23 cellular contexts compared by ENCODE assay signal in genomic region chr9:87008667-87009066, GRCh38.
"Had no signal": no experiment of that assay in that cellular context is flagged by ENCODE, and none has a peak within 500 bp of the region (broad histone marks: within the 10 kb centered on the region; RNA-seq: fewer than 3 reads in every experiment).

No MANE protein-coding gene starts in this region.

- H3K4me1 ChIP-seq: pancreas had no signal

- H3K27ac ChIP-seq: pancreas, tibial artery had no signal

- H3K27me3 ChIP-seq: esophagus muscularis mucosa, pancreas, tibial artery had no signal

- ATAC-seq: activated CD8-positive, alpha-beta T cell treated with anti-CD3 and anti-CD28 coated beads for 36 hours; activated T-helper 17 cell treated with anti-CD3 and anti-CD28 coated beads, Interleukin-2, amount 50 U/mL, for 72 hours; naive thymus-derived CD4-positive, alpha-beta T cell; pancreas had no signal

- H3K36me3 ChIP-seq: esophagus muscularis mucosa, pancreas, tibial artery had no signal

- DNase-seq: activated CD4-positive, alpha-beta T cell treated with anti-CD3 and anti-CD28 coated beads for 48 hours; activated CD4-positive, CD25-positive, alpha-beta regulatory T cell; activated CD8-positive, alpha-beta T cell treated with anti-CD3 and anti-CD28 coated beads for 36 hours; activated naive CD4-positive, alpha-beta T cell; activated naive CD8-positive, alpha-beta T cell treated with anti-CD3 and anti-CD28 coated beads for 36 hours; activated T-cell treated with anti-CD3 and anti-CD28 coated beads, Interleukin-2, amount 50 U/mL, for 1 hour; amygdala; cerebellar nuclear complex; effector memory CD4-positive, alpha-beta T cell; hippocampal formation; left cardiac atrium; naive thymus-derived CD4-positive, alpha-beta T cell; pancreas; stimulated activated CD4-positive, alpha-beta T cell treated with anti-CD3 and anti-CD28 coated beads, Interleukin-12 subunit alpha, Interleukin-12 subunit beta, amount 100 ng/mL, for 4 hours; stimulated activated CD4-positive, alpha-beta T cell treated with anti-CD3 and anti-CD28 coated beads, Interleukin-1b, Interleukin-23, amount 100 ng/mL, for 48 hours; stimulated activated CD8-positive, alpha-beta memory T cell treated with anti-CD3 and anti-CD28 coated beads, Interleukin-4, amount 100 ng/mL, for 48 hours; stimulated activated naive CD4-positive, alpha-beta T cell treated with Interleukin-2 at 50 U/mL for 16 hours; T-helper 1 cell; T-helper 9 cell; tibial artery had no signal

- H3K4me3 ChIP-seq: esophagus muscularis mucosa, lung, pancreas, tibial artery had no signal

- H3K9me3 ChIP-seq: esophagus muscularis mucosa, pancreas, tibial artery had no signal
